Comparison of ENCODE assay signal across 8 cellular contexts in genomic region chr3:48564022-48564421, GRCh38. TPM values are rescaled to one million over a fixed set of nuclear protein-coding genes. Genes with fewer than 3 reads are reported as not detected.
A peak's percentile ranks its signal among the peaks of the same experiment; 100 is the strongest.
DNase-seq lines count a peak whose midpoint lies in the region; ATAC-seq and TF ChIP-seq lines count a peak whose summit lies in the region.

No MANE protein-coding gene starts in this region.

- H3K27ac Mint-ChIP-seq in HFFc6: peak overlapping the region; percentile 97

- peak overlapping the region; percentile 57 for H3K4me3 Mint-ChIP-seq in HFFc6

- peaks cover 22% of the 10 kb centered on the region for H3K36me3 Mint-ChIP-seq in HFFc6 (ENCODE audit: low read depth)

- H3K4me1 ChIP-seq in tibial nerve: peaks cover 0 to 64% (median 22%) of the 10 kb centered on the region in 4 donors

- no peak for TF ChIP-seq POLR2A in tibial nerve (IDR thresholded peaks at IDR 0.05)

- TF ChIP-seq CTCF in HFFc6 (IDR thresholded peaks at IDR 0.05) (no peak), tibial nerve (IDR thresholded peaks at IDR 0.05) (no peak)

- H3K9me3 ChIP-seq in tibial nerve: no peaks in the 10 kb centered on the region

- H3K27me3 ChIP-seq in tibial nerve: no peaks in the 10 kb centered on the region

- H3K9me3 Mint-ChIP-seq in HFFc6: no peaks in the 10 kb centered on the region; the same call in 1 of the 2 replicates

- H3K36me3 ChIP-seq in tibial nerve: no peaks in the 10 kb centered on the region

- no peak for ATAC-seq in HG02763 (IDR thresholded peaks at IDR 0.05; ENCODE audit: unreplicated experiment)
- ATAC-seq in GM21723 (IDR thresholded peaks at IDR 0.05; ENCODE audit: unreplicated experiment): no peak

- H3K27me3 Mint-ChIP-seq in HFFc6 (ENCODE audit: insufficient read depth): peaks cover 13% of the 10 kb centered on the region

- H3K27ac ChIP-seq in tibial nerve: peak overlapping the region in 3 of 4 donors; percentile 40 to 92 (median 84)

- peak; percentile 92 for DNase-seq in 8988T
- peak; percentile 77 for DNase-seq in HFFc6
- peak; percentile 65 for DNase-seq in activated CD8-positive, alpha-beta memory T cell treated with anti-CD3 and anti-CD28 coated beads, Interleukin-2, amount 50 U/mL, for 48 hours
- DNase-seq in iris pigment epithelial cell (ENCODE audit: low read depth): peak; percentile 27
- DNase-seq in tibial nerve (ENCODE audit: low spot score in 2 of 2): peak; percentile 22 to 28
- DNase-seq in NAMALWA (ENCODE audit: low spot score): no peak

- WGBS in tibial nerve, 2 donors: 49 to 52% methylated on average over 9 to 10 of the region's 10 CpGs

- H3K4me1 Mint-ChIP-seq in HFFc6 (ENCODE audit: low read depth): peaks cover 81% of the 10 kb centered on the region

- peak in 1 of 2 donors; percentile 51 for TF ChIP-seq EP300 in tibial nerve (IDR thresholded peaks at IDR 0.05)

- no peak overlapping the region for H3K4me3 ChIP-seq in tibial nerve

RNA-seq across cellular contexts. Expression of gene UCN2, which starts 0.4 kb away (rescaled TPM):
- total RNA-seq in HFFc6 (2021; fragmentation: NEBNext Ultra II Directional; extraction: Animal tissue kit (Norgen Biotek cat#: 25700)): 1 to 10 TPM; 4.3 to 6.4 (median 5.0) TPM
- total RNA-seq in tibial nerve: 1 to 10 TPM in 1 of 4 donors, not detected in 3; 1.5 TPM

RNA-seq across cellular contexts. Expression of gene PFKFB4, which starts 7.4 kb away (rescaled TPM):
- 10 to 100 TPM in 1 of 6 experiments, 1 to 10 TPM in 5; 7.5 to 10.5 (median 8.9) TPM for total RNA-seq in HFFc6 (2021; fragmentation: NEBNext Ultra II Directional; extraction: Animal tissue kit (Norgen Biotek cat#: 25700))
- total RNA-seq in tibial nerve: 1 to 10 TPM; 2.2 to 9.0 (median 7.6) TPM

RNA-seq across cellular contexts. Expression of gene COL7A1, which starts 31.1 kb away (rescaled TPM):
- total RNA-seq in HFFc6 (2021; fragmentation: NEBNext Ultra II Directional; extraction: Animal tissue kit (Norgen Biotek cat#: 25700)): 100 to 1,000 TPM in 1 of 6 experiments, 10 to 100 TPM in 5; 74.9 to 113 (median 80.8) TPM
- 10 to 100 TPM in 3 of 4 donors, 1 to 10 TPM in 1; 3.1 to 15.7 (median 15.0) TPM for total RNA-seq in tibial nerve

RNA-seq across cellular contexts. Expression of gene UQCRC1, which starts 45.4 kb away (rescaled TPM):
- total RNA-seq in HFFc6 (2021; fragmentation: NEBNext Ultra II Directional; extraction: Animal tissue kit (Norgen Biotek cat#: 25700)): 100 to 1,000 TPM; 254 to 322 (median 276) TPM
- 100 to 1,000 TPM; 143 to 196 (median 186) TPM for total RNA-seq in tibial nerve

RNA-seq across cellular contexts. Expression of gene TMEM89, which starts 57.5 kb away (rescaled TPM):
- total RNA-seq in HFFc6 (2021; fragmentation: NEBNext Ultra II Directional; extraction: Animal tissue kit (Norgen Biotek cat#: 25700)): under 1 TPM in 1 of 6 experiments, not detected in 5; 0.25 TPM
- total RNA-seq in tibial nerve: not detected

Comparison
In these comparisons a context has a peak if more than half of its experiments do, and no peak if none do; other contexts are left out.
1. RNA of gene COL7A1, which starts 31.1 kb away (total RNA-seq): 74.9 to 113 TPM in HFFc6; 3.1 to 15.7 TPM in tibial nerve; every median in the first group is over 4 times any median in the second.